ENCODE assay signal across 18 cellular contexts in the genomic region with DNA sequence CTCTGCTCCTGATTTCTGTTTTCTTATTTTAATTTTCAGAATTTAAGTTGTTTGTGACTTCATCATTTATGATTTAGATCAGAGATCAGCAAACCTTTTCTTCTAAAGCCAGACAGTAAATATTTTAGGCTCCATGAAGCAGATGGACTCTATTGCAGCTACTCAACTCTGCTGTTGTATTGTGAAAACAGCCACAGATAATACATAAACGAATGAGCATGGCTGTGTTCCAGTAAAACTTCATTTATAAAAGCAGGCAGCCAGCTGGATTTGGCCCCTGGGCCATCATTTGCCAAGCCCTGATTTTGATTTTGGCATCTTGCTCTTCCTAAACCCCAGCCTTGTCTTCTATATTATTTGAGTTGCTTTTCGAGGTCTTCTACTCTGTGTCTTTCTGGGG. TPM values are rescaled to one million over a fixed set of nuclear protein-coding genes. Genes with fewer than 3 reads are reported as not detected.
DNase-seq lines count a peak whose midpoint lies in the region; ATAC-seq and TF ChIP-seq lines count a peak whose summit lies in the region.
"Had no signal": no experiment of that assay in that cellular context is flagged by ENCODE, and none has a peak within 500 bp of the region (broad histone marks: within the 10 kb centered on the region; RNA-seq: fewer than 3 reads in every experiment).

No MANE protein-coding gene starts in this region.

- H3K27ac ChIP-seq in left lung (no peak overlapping the region), esophagus muscularis mucosa (replicated peaks in 1 of 4) (peak overlapping the region in 1 of 4 donors; percentile 33), WERI-Rb-1 (no peak overlapping the region)
- H3K27ac ChIP-seq: BLaER1, HL-60, KMS-11 had no signal

- H3K4me3 Mint-ChIP-seq in activated CD4-positive, alpha-beta T cell treated with anti-CD3 and anti-CD28 coated beads, Interleukin-2, amount 10 ng/mL, durations not matched to agents 24 days and 14 days, result no peak overlapping the region
- H3K4me3 Mint-ChIP-seq in activated T-helper 17 cell treated with anti-CD3 and anti-CD28 coated beads, Interleukin-2, amount 50 U/mL, for 72 hours, result no peak overlapping the region
- H3K4me3 Mint-ChIP-seq: CD8-positive, alpha-beta T cell had no signal

- H3K27me3 ChIP-seq in left lung, result no peaks in the 10 kb centered on the region
- no peaks in the 10 kb centered on the region for H3K27me3 ChIP-seq in esophagus muscularis mucosa
- H3K27me3 ChIP-seq in WERI-Rb-1 (ENCODE audit: insufficient read depth, low read depth, severe bottlenecking), result no peaks in the 10 kb centered on the region
- H3K27me3 ChIP-seq: BLaER1 had no signal

- no peaks in the 10 kb centered on the region for H3K27me3 Mint-ChIP-seq in activated CD4-positive, alpha-beta T cell treated with anti-CD3 and anti-CD28 coated beads, Interleukin-2, amount 10 ng/mL, durations not matched to agents 24 days and 14 days
- H3K27me3 Mint-ChIP-seq in activated T-helper 17 cell treated with anti-CD3 and anti-CD28 coated beads, Interleukin-2, amount 50 U/mL, for 72 hours, result no peaks in the 10 kb centered on the region

- no peaks in the 10 kb centered on the region for H3K9me3 Mint-ChIP-seq in activated CD4-positive, alpha-beta T cell treated with anti-CD3 and anti-CD28 coated beads, Interleukin-2, amount 10 ng/mL, durations not matched to agents 24 days and 14 days
- H3K9me3 Mint-ChIP-seq in activated T-helper 17 cell treated with anti-CD3 and anti-CD28 coated beads, Interleukin-2, amount 50 U/mL, for 72 hours, result no peaks in the 10 kb centered on the region
- H3K9me3 Mint-ChIP-seq: CD8-positive, alpha-beta T cell had no signal

- H3K4me1 ChIP-seq in left lung (no peaks in the 10 kb centered on the region), esophagus muscularis mucosa (peaks cover 7 to 37% (median 33%) of the 10 kb centered on the region in 4 donors)
- H3K4me1 ChIP-seq: BLaER1, HAP-1 had no signal

- no peak for TF ChIP-seq CTCF in left lung (IDR thresholded peaks at IDR 0.05)
- TF ChIP-seq CTCF in esophagus muscularis mucosa (IDR thresholded peaks at IDR 0.05), result no peak
- no peak for TF ChIP-seq CTCF in WERI-Rb-1 (IDR thresholded peaks at IDR 0.05; ENCODE audit: low read depth, low read length)

- no peak overlapping the region for H3K27ac Mint-ChIP-seq in activated CD4-positive, alpha-beta T cell treated with anti-CD3 and anti-CD28 coated beads, Interleukin-2, amount 10 ng/mL, durations not matched to agents 24 days and 14 days
- peak overlapping the region; percentile 30 for H3K27ac Mint-ChIP-seq in activated T-helper 17 cell treated with anti-CD3 and anti-CD28 coated beads, Interleukin-2, amount 50 U/mL, for 72 hours
- H3K27ac Mint-ChIP-seq: CD8-positive, alpha-beta T cell had no signal

- H3K4me3 ChIP-seq in left lung (no peak overlapping the region), esophagus muscularis mucosa (no peak overlapping the region), WERI-Rb-1 (ENCODE audit: low read depth, low read length) (no peak overlapping the region)
- H3K4me3 ChIP-seq: BLaER1, HAP-1 had no signal

- H3K9me3 ChIP-seq in left lung (no peaks in the 10 kb centered on the region), esophagus muscularis mucosa (no peaks in the 10 kb centered on the region), WERI-Rb-1 (ENCODE audit: severe bottlenecking) (no peaks in the 10 kb centered on the region)
- H3K9me3 ChIP-seq: BLaER1, HAP-1 had no signal

- intact Hi-C loops in activated CD4-positive, alpha-beta T cell treated with anti-CD3 and anti-CD28 coated beads, Interleukin-2, amount 10 ng/mL, durations not matched to agents 24 days and 14 days (cut with micrococcal nuclease), result no loop called here
- intact Hi-C loops in left lung (cut with DNase I), result no loop called here
- intact Hi-C loops in esophagus muscularis mucosa (cut with DNase I), result no loop called here

- no peak for TF ChIP-seq POLR2A in esophagus muscularis mucosa (IDR thresholded peaks at IDR 0.05; ENCODE audit: low read depth)

- no peak for TF ChIP-seq EP300 in esophagus muscularis mucosa (IDR thresholded peaks at IDR 0.05)

- H3K36me3 ChIP-seq in left lung (peaks cover 0 to 45% of the 10 kb centered on the region in 2 donors), esophagus muscularis mucosa (peaks cover 0 to 25% (median 5%) of the 10 kb centered on the region in 4 donors), WERI-Rb-1 (no peaks in the 10 kb centered on the region)
- H3K36me3 ChIP-seq: HAP-1 had no signal

- 31% methylated on average over 2 of the region's 2 CpGs for WGBS in esophagus muscularis mucosa

- no peak for ATAC-seq in activated T-helper 17 cell treated with anti-CD3 and anti-CD28 coated beads, Interleukin-2, amount 50 U/mL, for 72 hours (replicated peaks)
- peak; percentile 53 for ATAC-seq in left lung
- ATAC-seq: CD8-positive, alpha-beta T cell had no signal

- peak; percentile 35 for DNase-seq in activated CD4-positive, alpha-beta T cell treated with anti-CD3 and anti-CD28 coated beads, Interleukin-2, amount 10 ng/mL, durations not matched to agents 24 days and 14 days
- no peak for DNase-seq in activated CD4-positive, alpha-beta T cell treated with anti-CD3 and anti-CD28 coated beads for 48 hours
- DNase-seq in left lung, result no peak
- no peak for DNase-seq in esophagus muscularis mucosa (ENCODE audit: extremely low spot score)
- DNase-seq in WERI-Rb-1, result no peak
- no peak for DNase-seq in NCI-H2227 (lab: John Stamatoyannopoulos, UW; ENCODE audit: unreplicated experiment)
- DNase-seq: CD8-positive, alpha-beta T cell; DND-41; MV-4-11; NCI-H1417 treated with DMSO at 0.1 percent for 48 hours; NCI-H2029; NCI-H2171; Right ventricle myocardium superior had no signal

- H3K36me3 Mint-ChIP-seq in activated CD4-positive, alpha-beta T cell treated with anti-CD3 and anti-CD28 coated beads, Interleukin-2, amount 10 ng/mL, durations not matched to agents 24 days and 14 days (ENCODE audit: low read depth), result peaks cover 52% of the 10 kb centered on the region
- peaks cover 89% of the 10 kb centered on the region for H3K36me3 Mint-ChIP-seq in activated T-helper 17 cell treated with anti-CD3 and anti-CD28 coated beads, Interleukin-2, amount 50 U/mL, for 72 hours (ENCODE audit: low read depth)

- H3K4me1 Mint-ChIP-seq in activated CD4-positive, alpha-beta T cell treated with anti-CD3 and anti-CD28 coated beads, Interleukin-2, amount 10 ng/mL, durations not matched to agents 24 days and 14 days, result no peaks in the 10 kb centered on the region
- no peaks in the 10 kb centered on the region for H3K4me1 Mint-ChIP-seq in activated T-helper 17 cell treated with anti-CD3 and anti-CD28 coated beads, Interleukin-2, amount 50 U/mL, for 72 hours

RNA-seq across cellular contexts. Expression of a gene that starts 41.2 kb away (rescaled TPM):
- total RNA-seq in activated CD4-positive, alpha-beta T cell treated with anti-CD3 and anti-CD28 coated beads, Interleukin-2, amount 10 ng/mL, durations not matched to agents 24 days and 14 days, result 57.9 and 61.0 TPM in 2 replicates
- 10 to 100 TPM; 29.8 to 58.7 TPM for total RNA-seq in activated T-helper 17 cell treated with anti-CD3 and anti-CD28 coated beads, Interleukin-2, amount 50 U/mL, for 72 hours
- 10 to 100 TPM; 39.6 to 49.8 TPM for total RNA-seq in left lung
- 10 to 100 TPM; 27.5 to 82.2 (median 48.8) TPM for total RNA-seq in esophagus muscularis mucosa
